In the genomic region with DNA sequence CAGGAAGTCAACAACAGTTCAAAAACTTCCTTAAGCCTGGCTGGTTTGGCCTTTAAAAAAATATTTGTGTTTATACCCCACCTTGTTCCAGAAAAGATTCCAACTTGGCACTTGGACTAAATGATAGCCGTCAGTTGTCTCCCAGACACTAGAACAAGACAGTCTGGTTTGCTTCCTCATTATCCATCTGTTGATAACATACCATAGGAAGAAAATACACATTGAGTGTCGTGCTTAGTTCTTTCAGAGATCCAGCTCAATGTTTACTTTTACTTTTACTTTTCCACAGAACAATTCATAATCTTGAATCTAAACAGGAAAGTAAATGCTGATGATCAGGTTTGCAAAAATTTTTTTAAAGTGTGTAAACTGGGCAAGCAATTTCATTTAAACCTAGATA, we compare ENCODE assay signal across 11 cellular contexts. TPM values are rescaled to one million over a fixed set of nuclear protein-coding genes. Genes with fewer than 3 reads are reported as not detected.
DNase-seq lines count a peak whose midpoint lies in the region; ATAC-seq and TF ChIP-seq lines count a peak whose summit lies in the region.
"Had no signal": no experiment of that assay in that cellular context is flagged by ENCODE, and none has a peak within 500 bp of the region (broad histone marks: within the 10 kb centered on the region; RNA-seq: fewer than 3 reads in every experiment).

No MANE protein-coding gene starts in this region.

- 14 to 22% (median 15%) methylated on average over 2 of the region's 2 CpGs for WGBS in heart left ventricle, 4 donors
- 25 to 26% methylated on average over 1 to 2 of the region's 2 CpGs for WGBS in transverse colon (ENCODE audit: low coverage in 1 of 2), 2 donors

- CTCF ChIA-PET in HEK293T (lab: Yijun Ruan, JAX) = no interaction called here

- H3K36me3 ChIP-seq in heart left ventricle (no peaks in the 10 kb centered on the region), transverse colon (no peaks in the 10 kb centered on the region)
- H3K36me3 ChIP-seq: neural progenitor cell, tibial nerve had no signal

- no peak for TF ChIP-seq POLR2A in heart left ventricle (IDR thresholded peaks at IDR 0.05)
- TF ChIP-seq POLR2A in transverse colon (IDR thresholded peaks at IDR 0.05) = no peak

- ATAC-seq in heart left ventricle = no peak
- ATAC-seq in esophagus mucosa = no peak

- TF ChIP-seq EP300 in transverse colon (IDR thresholded peaks at IDR 0.05; ENCODE audit: low read depth) = no peak

- in situ Hi-C loops in transverse colon (cut with MboI; ENCODE audit: low pct_ligation_motif_present in 1 of 4, low pct_unique_long_range_greater_than_20kb in 1 of 4, low sequenced_read_pairs in 3 of 4) = no loop called here

- DNase-seq in heart left ventricle (no peak), cardiac septum (ENCODE audit: low spot score) (no peak), iris pigment epithelial cell (ENCODE audit: low read depth) (peak; percentile 56), transverse colon (no peak), NCI-H226 (no peak), HEK293T (ENCODE audit: extremely low spot score) (no peak)
- DNase-seq: SHP77 treated with DMSO at 0.1 percent for 48 hours had no signal

- H3K4me3 ChIP-seq in heart left ventricle (no peak overlapping the region), WI38 (ENCODE audit: low read depth, low read length) (0 out of 2 replicates have a peak overlapping the region, but pooled peaks have one; percentile 12), transverse colon (no peak overlapping the region)
- H3K4me3 ChIP-seq: neural progenitor cell, tibial nerve had no signal

- H3K9me3 ChIP-seq in heart left ventricle (no peaks in the 10 kb centered on the region), transverse colon (no peaks in the 10 kb centered on the region)
- H3K9me3 ChIP-seq: tibial nerve had no signal

- no peak for TF ChIP-seq CTCF in heart left ventricle (IDR thresholded peaks at IDR 0.05)
- TF ChIP-seq CTCF in WI38 (IDR thresholded peaks at IDR 0.05; ENCODE audit: low read depth, low read length) = no peak
- TF ChIP-seq CTCF in transverse colon (IDR thresholded peaks at IDR 0.05) = no peak

- POLR2A ChIA-PET in HEK293T (lab: Yijun Ruan, JAX) = no interaction called here

- H3K27me3 ChIP-seq in heart left ventricle = no peaks in the 10 kb centered on the region
- no peaks in the 10 kb centered on the region for H3K27me3 ChIP-seq in transverse colon
- H3K27me3 ChIP-seq: neural progenitor cell, tibial nerve had no signal

- intact Hi-C loops in heart left ventricle (cut with DNase I) (no loop called here), cardiac septum (cut with DNase I) (no loop called here), transverse colon (cut with DNase I; ENCODE audit: low total_unique reads) (no loop called here)

- peak overlapping the region in 7 of 12 donors; percentile 7 to 98 (median 41) for H3K27ac ChIP-seq in heart left ventricle
- H3K27ac ChIP-seq in transverse colon = peak overlapping the region; percentile 97 to 99 (median 98)
- H3K27ac ChIP-seq: neural progenitor cell had no signal

- H3K4me1 ChIP-seq in heart left ventricle (peaks cover 0 to 40% (median 15%) of the 10 kb centered on the region in 12 donors), transverse colon (peaks cover 14 to 57% (median 28%) of the 10 kb centered on the region in 4 donors)

TF ChIP-seq in HEK293T, 16 proteins besides CTCF, POLR2A, EP300 and RAD21:
- TF ChIP-seq SP1 (IDR thresholded peaks at IDR 0.05) (no peak), FOXA1 (IDR thresholded peaks at IDR 0.05) (no peak), CTBP1 (IDR thresholded peaks at IDR 0.05; ENCODE audit: borderline replicate concordance) (no peak), ZNF384 (IDR thresholded peaks at IDR 0.05) (no peak), NFRKB (IDR thresholded peaks at IDR 0.05) (no peak), ARNT (IDR thresholded peaks at IDR 0.05) (no peak), SUZ12 (IDR thresholded peaks at IDR 0.05) (no peak), FOXM1 (IDR thresholded peaks at IDR 0.05; ENCODE audit: borderline replicate concordance) (no peak), L3MBTL2 (conservative IDR thresholded peaks at IDR 0.05) (no peak), LEF1 (IDR thresholded peaks at IDR 0.05; ENCODE audit: borderline replicate concordance) (no peak), TARDBP (IDR thresholded peaks at IDR 0.05) (no peak)
- TF ChIP-seq, protein P1, sequence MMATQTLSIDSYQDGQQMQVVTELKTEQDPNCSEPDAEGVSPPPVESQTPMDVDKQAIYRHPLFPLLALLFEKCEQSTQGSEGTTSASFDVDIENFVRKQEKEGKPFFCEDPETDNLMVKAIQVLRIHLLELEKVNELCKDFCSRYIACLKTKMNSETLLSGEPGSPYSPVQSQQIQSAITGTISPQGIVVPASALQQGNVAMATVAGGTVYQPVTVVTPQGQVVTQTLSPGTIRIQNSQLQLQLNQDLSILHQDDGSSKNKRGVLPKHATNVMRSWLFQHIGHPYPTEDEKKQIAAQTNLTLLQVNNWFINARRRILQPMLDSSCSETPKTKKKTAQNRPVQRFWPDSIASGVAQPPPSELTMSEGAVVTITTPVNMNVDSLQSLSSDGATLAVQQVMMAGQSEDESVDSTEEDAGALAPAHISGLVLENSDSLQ (IDR thresholded peaks at IDR 0.05) = no peak

RNA-seq across cellular contexts. Expression of a gene that starts 2.4 kb away (rescaled TPM):
- total RNA-seq in heart left ventricle = 10 to 100 TPM in 4 of 9 donors, 1 to 10 TPM in 5; 8.7 to 14.0 (median 9.6) TPM
- polyA plus RNA-seq in heart left ventricle = 1 to 10 TPM; 6.4 to 8.7 TPM
- 12.7 TPM for total RNA-seq in cardiac septum
- 10 to 100 TPM in 3 of 4 donors, 1 to 10 TPM in 1; 4.1 to 27.6 (median 18.6) TPM for total RNA-seq in transverse colon
- 12.6 TPM for total RNA-seq in esophagus mucosa
